Comparison of ENCODE assay signal across 8 cellular contexts in the genomic region with DNA sequence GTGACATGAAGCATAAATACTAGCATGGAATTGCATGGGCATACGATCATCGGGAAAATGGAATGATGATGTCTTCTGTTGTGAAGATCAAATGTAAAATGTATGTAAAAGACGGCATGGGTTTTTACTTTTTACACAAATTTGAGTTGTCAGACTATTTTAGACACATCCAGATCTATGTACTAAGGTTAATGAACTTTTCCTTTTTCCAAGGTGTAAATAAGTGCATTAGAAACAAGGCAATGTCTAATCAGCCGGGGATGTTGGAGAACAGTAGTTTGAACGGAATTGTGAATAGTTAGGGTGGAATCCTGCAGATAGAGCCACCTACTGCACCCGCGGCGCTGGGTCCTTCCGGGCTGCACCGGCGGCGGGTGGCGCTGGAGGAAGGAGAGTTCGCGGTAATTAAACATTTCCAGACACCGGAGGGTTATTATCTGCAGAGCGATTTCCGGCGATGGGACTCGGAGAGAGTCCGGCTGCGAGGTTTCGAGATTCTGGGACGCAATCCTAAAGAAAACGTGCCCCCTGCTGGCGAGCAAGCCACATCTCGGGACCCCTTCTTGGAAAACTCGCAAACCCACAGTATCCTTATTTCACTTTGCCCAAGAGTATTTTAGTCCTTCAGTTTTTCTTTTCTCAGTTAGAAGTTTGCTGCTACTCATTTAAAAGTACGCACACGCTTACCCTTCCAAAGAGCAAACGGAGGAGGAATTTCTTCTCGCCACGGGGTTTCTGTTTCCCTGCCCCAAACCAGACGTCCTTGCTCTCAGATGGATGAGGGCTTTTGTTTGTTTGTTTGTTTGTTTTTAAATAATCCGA. TPM values are rescaled to one million over a fixed set of nuclear protein-coding genes. Genes with fewer than 3 reads are reported as not detected.
DNase-seq lines count a peak whose midpoint lies in the region; ATAC-seq and TF ChIP-seq lines count a peak whose summit lies in the region.

No MANE protein-coding gene starts in this region.

- peak; percentile 44 for DNase-seq in activated T-cell treated with anti-CD3 and anti-CD28 coated beads for 24 hours (ENCODE audit: low read depth)
- no peak for DNase-seq in activated T-cell treated with anti-CD3 and anti-CD28 coated beads for 4 hours
- peak; percentile 83 for DNase-seq in NCI-H2171 treated with DMSO at 0.1 percent for 48 hours (lab: John Stamatoyannopoulos, UW)
- DNase-seq in activated CD4-positive, alpha-beta T cell treated with anti-CD3 and anti-CD28 coated beads for 48 hours: peak; percentile 66
- peak; percentile 86 to 91 for DNase-seq in suprapubic skin (ENCODE audit: low spot score in 2 of 2)

- H3K4me3 ChIP-seq in esophagus (ENCODE audit: low read depth in 1 of 2, low read length in 2 of 2) (peak overlapping the region; percentile 66 to 72), mucosa of rectum (ENCODE audit: low read length in 2 of 2) (peak overlapping the region; percentile 90 to 93), suprapubic skin (peak overlapping the region; percentile 54)

- no peak for TF ChIP-seq POLR2A in suprapubic skin (IDR thresholded peaks at IDR 0.05)

- H3K9me3 ChIP-seq in esophagus (ENCODE audit: control insufficient read depth in 2 of 2, insufficient read depth in 1 of 2, low read depth in 1 of 2, low read length in 1 of 2) (no peaks in the 10 kb centered on the region), mucosa of rectum (ENCODE audit: control insufficient read depth in 2 of 2, low read length in 2 of 2) (no peaks in the 10 kb centered on the region), suprapubic skin (no peaks in the 10 kb centered on the region)

- H3K27ac ChIP-seq in esophagus (ENCODE audit: low read depth in 2 of 2, low read length in 1 of 2) (peak overlapping the region in 1 of 2 donors; percentile 37), mucosa of rectum (ENCODE audit: low read depth in 2 of 2, low read length in 2 of 2) (peak overlapping the region; percentile 46 to 56), suprapubic skin (peak overlapping the region; percentile 13)

- H3K27me3 ChIP-seq in esophagus (ENCODE audit: control insufficient read depth in 1 of 2, insufficient read depth in 2 of 2, low read length in 2 of 2) (no peaks in the 10 kb centered on the region), mucosa of rectum (ENCODE audit: control insufficient read depth in 2 of 2, insufficient read depth in 2 of 2, low read length in 2 of 2) (peaks cover 29 to 50% of the 10 kb centered on the region in 2 donors), suprapubic skin (peaks cover 58% of the 10 kb centered on the region)

- no peaks in the 10 kb centered on the region for H3K36me3 ChIP-seq in esophagus (ENCODE audit: control insufficient read depth in 2 of 2, insufficient read depth in 2 of 2, low read length in 1 of 2)
- H3K36me3 ChIP-seq in mucosa of rectum (ENCODE audit: control insufficient read depth in 2 of 2, insufficient read depth in 2 of 2, low read length in 2 of 2): no peaks in the 10 kb centered on the region
- H3K36me3 ChIP-seq in suprapubic skin: no peaks in the 10 kb centered on the region

- peak; percentile 43 to 63 for TF ChIP-seq CTCF in suprapubic skin (IDR thresholded peaks at IDR 0.05)

- 0 to 1% methylated on average over 35 of the region's 35 CpGs for WGBS in esophagus, 2 donors
- under 1% methylated on average over 26 of the region's 35 CpGs for WGBS in suprapubic skin

- peak; percentile 33 for ATAC-seq in HG02938 (IDR thresholded peaks at IDR 0.05; ENCODE audit: unreplicated experiment)

- H3K4me1 ChIP-seq in esophagus (ENCODE audit: control insufficient read depth in 2 of 2, insufficient read depth in 2 of 2, low read length in 1 of 2) (peaks cover 3 to 10% of the 10 kb centered on the region in 2 donors), mucosa of rectum (ENCODE audit: control insufficient read depth in 2 of 2, insufficient read depth in 2 of 2, low read length in 2 of 2) (peaks cover 9 to 17% of the 10 kb centered on the region in 2 donors), suprapubic skin (peaks cover 33% of the 10 kb centered on the region)

- H3K9ac ChIP-seq in mucosa of rectum (ENCODE audit: low read depth in 1 of 2, low read length in 2 of 2): peak overlapping the region; percentile 42 to 75

- no peak for TF ChIP-seq EP300 in suprapubic skin (IDR thresholded peaks at IDR 0.05)

RNA-seq across cellular contexts. Expression of a gene that starts 4.4 kb away (rescaled TPM):
- polyA plus RNA-seq in esophagus: 1 to 10 TPM; 1.1 to 1.7 TPM
- 10 to 100 TPM in 1 of 4 donors, 1 to 10 TPM in 3; 3.0 to 12.8 (median 5.6) TPM for total RNA-seq in suprapubic skin
